Comparison of ENCODE assay signal across 8 cellular contexts in genomic region chr2:128232965-128233789, GRCh38.
DNase-seq lines count a peak whose midpoint lies in the region; ATAC-seq and TF ChIP-seq lines count a peak whose summit lies in the region.

No MANE protein-coding gene starts in this region.

- TF ChIP-seq CTCF in GM12874 (IDR thresholded peaks at IDR 0.05; ENCODE audit: insufficient read depth, low read depth, low read length) (peak; percentile 98), psoas muscle (IDR thresholded peaks at IDR 0.05) (peak; percentile 88)

- peaks cover 5% of the 10 kb centered on the region for H3K4me1 Mint-ChIP-seq in T-helper 17 cell

- H3K27me3 Mint-ChIP-seq in T-helper 17 cell: peaks cover 17% of the 10 kb centered on the region

- H3K27ac Mint-ChIP-seq in T-helper 17 cell: no peak overlapping the region

- WGBS in right cardiac atrium: under 1% methylated on average over 84 of the region's 84 CpGs
- WGBS in psoas muscle, 3 donors: 1% methylated on average over 65 to 84 of the region's 84 CpGs
- under 1% methylated on average over 84 of the region's 84 CpGs for WGBS in urinary bladder

- H3K36me3 ChIP-seq in psoas muscle (ENCODE audit: insufficient read depth in 1 of 2, low read depth in 1 of 2) (no peaks in the 10 kb centered on the region), urinary bladder (ENCODE audit: insufficient read depth) (no peaks in the 10 kb centered on the region)

- no peaks in the 10 kb centered on the region for H3K36me3 Mint-ChIP-seq in T-helper 17 cell (ENCODE audit: low read depth)

- H3K27ac ChIP-seq in right cardiac atrium (ENCODE audit: low read length) (peak overlapping the region; percentile 50), psoas muscle (peak overlapping the region; percentile 92), urinary bladder (ENCODE audit: low read depth) (peak overlapping the region; percentile 59)

- H3K4me3 ChIP-seq in right cardiac atrium (ENCODE audit: low read length): peak overlapping the region; percentile 52
- H3K4me3 ChIP-seq in psoas muscle: peak overlapping the region; percentile 91
- H3K4me3 ChIP-seq in urinary bladder (ENCODE audit: low read depth, low read length): peak overlapping the region; percentile 56

- H3K9me3 ChIP-seq in T-helper 17 cell (ENCODE audit: control insufficient read depth, low read length, poor library complexity, severe bottlenecking) (no peaks in the 10 kb centered on the region), right cardiac atrium (ENCODE audit: control insufficient read depth, low read length) (no peaks in the 10 kb centered on the region), psoas muscle (no peaks in the 10 kb centered on the region)

- H3K27me3 ChIP-seq in right cardiac atrium (ENCODE audit: control insufficient read depth, insufficient read depth) (no peaks in the 10 kb centered on the region), psoas muscle (ENCODE audit: insufficient read depth in 3 of 3, low read length in 2 of 3) (no peaks in the 10 kb centered on the region)

- H3K4me1 ChIP-seq in right cardiac atrium (ENCODE audit: control insufficient read depth, insufficient read depth, low read length): no peaks in the 10 kb centered on the region
- peaks cover 4% of the 10 kb centered on the region for H3K4me1 ChIP-seq in psoas muscle
- H3K4me1 ChIP-seq in urinary bladder (ENCODE audit: insufficient read depth): no peaks in the 10 kb centered on the region

- H3K4me3 Mint-ChIP-seq in T-helper 17 cell: peak overlapping the region; percentile 86

- ATAC-seq in HG02623 (IDR thresholded peaks at IDR 0.05; ENCODE audit: unreplicated experiment) (peak; percentile 96), T-helper 17 cell (peak; percentile 99), right cardiac atrium (peak; percentile 98), psoas muscle (peak; percentile 97 to 99 (median 98))

- DNase-seq in NCI-H1092 (lab: John Stamatoyannopoulos, UW): peak; percentile 65
- peak; percentile 59 to 75 (median 71) for DNase-seq in T-helper 17 cell
- DNase-seq in anterior cingulate cortex (lab: John Stamatoyannopoulos, UW): peak in 57 of 58 donors; percentile 34 to 91 (median 77)
- DNase-seq in right cardiac atrium: peak; percentile 90 to 96 (median 96)
- DNase-seq in psoas muscle: peak; percentile 89 to 95

- intact Hi-C loops in right cardiac atrium (cut with DNase I) (loop anchor here in 3 of 4 donors (5.0 to 10.0 kb wide), 3 partner anchors 48 to 58 kb away; no protein-coding TSS in a partner anchor), psoas muscle (cut with DNase I) (loop anchor here in 1 of 2 donors (10.0 kb wide), 1 partner anchor 168 kb away; no protein-coding TSS in a partner anchor)

Comparison
In these comparisons a context has a peak if more than half of its experiments do, and no peak if none do; other contexts are left out.
1. Peak in every context shown above with its lines: DNase-seq, ATAC-seq, H3K4me3 ChIP-seq and H3K27ac ChIP-seq.